8 cellular contexts compared by ENCODE assay signal in genomic region chr12:117874842-117875434, GRCh38.
A peak's percentile ranks its signal among the peaks of the same experiment; 100 is the strongest.
DNase-seq lines count a peak whose midpoint lies in the region; ATAC-seq and FAIRE-seq lines count a peak whose summit lies in the region.

No MANE protein-coding gene starts in this region.

- DNase-seq in ELF-1 (ENCODE audit: low read depth, low spot score) (peak; percentile 91), NCI-H748 (lab: John Stamatoyannopoulos, UW; ENCODE audit: unreplicated experiment) (peak; percentile 78), mucosa of gallbladder (ENCODE audit: low spot score) (peak; percentile 77)
- peak; percentile 16 to 18 for DNase-seq in activated CD8-positive, alpha-beta memory T cell treated with anti-CD3 and anti-CD28 coated beads for 4 hours (ENCODE audit: low read depth in 2 of 2)
- DNase-seq in stimulated activated CD8-positive, alpha-beta memory T cell treated with anti-CD3 and anti-CD28 coated beads, Interleukin-7, amount 100 ng/mL, for 48 hours (ENCODE audit: extremely low read depth in 1 of 2, low read depth in 1 of 2): peak; percentile 40 to 43

- peak; percentile 15 for FAIRE-seq in endometrium (lab: Jason Lieb, UNC)

- ATAC-seq in HG02970 (IDR thresholded peaks at IDR 0.05; ENCODE audit: low FRiP score, unreplicated experiment) (peak; percentile 61), HG03565 (IDR thresholded peaks at IDR 0.05; ENCODE audit: unreplicated experiment) (no peak)

Comparison
In these comparisons a context has a peak if more than half of its experiments do, and no peak if none do; other contexts are left out.
1. DNase-seq: peak in every context shown above with its lines; median percentile 91 in ELF-1; 78 in NCI-H748; 77 in mucosa of gallbladder; 42 in stimulated activated CD8-positive, alpha-beta memory T cell treated with anti-CD3 and anti-CD28 coated beads, Interleukin-7, amount 100 ng/mL, for 48 hours; 17 in activated CD8-positive, alpha-beta memory T cell treated with anti-CD3 and anti-CD28 coated beads for 4 hours.